1 cellular context compared by ENCODE assay signal in the genomic region with DNA sequence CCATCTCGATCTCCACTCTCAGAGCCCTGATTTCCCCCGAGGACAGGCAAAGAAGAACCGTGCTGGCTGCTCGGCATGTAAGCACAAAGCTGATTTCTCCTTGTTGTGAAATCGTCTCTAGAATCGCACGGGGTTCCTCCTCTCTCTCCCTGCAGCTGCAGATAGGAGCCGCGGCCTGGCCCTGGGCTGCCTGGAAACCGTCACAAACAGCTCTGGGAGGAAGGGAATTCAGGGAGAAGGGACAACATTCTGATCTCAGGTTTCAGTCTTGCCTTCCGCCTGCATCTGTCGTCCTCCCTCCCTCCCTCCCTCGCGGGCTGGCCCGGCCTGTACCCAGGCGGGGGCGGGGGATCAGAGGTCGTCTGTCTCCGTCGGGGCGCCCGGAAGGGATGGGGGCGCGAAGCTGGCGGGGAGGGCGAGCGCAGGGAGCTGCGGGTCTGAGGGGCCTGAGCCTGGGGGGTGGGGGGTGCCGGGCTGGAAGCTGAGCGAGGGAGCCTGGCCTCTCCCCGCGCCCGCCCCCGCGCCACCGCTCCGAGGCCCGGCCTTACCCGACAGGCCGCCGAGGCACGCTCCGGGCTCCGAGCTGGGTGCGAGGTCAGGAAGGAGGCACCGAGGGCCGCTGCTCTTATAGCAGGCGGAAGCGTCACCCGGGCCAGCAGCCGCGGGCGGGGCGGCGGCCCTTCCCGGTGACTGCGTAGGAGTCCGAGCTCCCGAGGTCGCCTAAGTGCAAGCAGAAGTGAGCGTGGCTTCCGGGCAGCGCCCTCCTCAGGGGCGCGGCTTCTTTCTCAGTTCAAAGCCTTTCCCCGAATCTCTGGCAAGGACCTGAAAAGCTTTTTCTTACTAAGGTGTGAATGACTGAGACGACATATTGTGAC.
TF ChIP-seq lines count a peak whose summit lies in the region.

TSS of gene SERPINB1 (minus strand) at position 600 of the 875 bp plus-strand sequence. CDS start 1,277 bp downstream, outside the sequence.

TF ChIP-seq in HepG2, 621 proteins besides CTCF, POLR2A, EP300 and RAD21 (continued from another document and continues in another):
- peak; percentile 62 for TF ChIP-seq GABPA (IDR thresholded peaks at IDR 0.05; ENCODE audit: low read depth, low read length)
- TF ChIP-seq GABPA (CRISPR knock-in tag; IDR thresholded peaks at IDR 0.05; ENCODE audit: low read depth) = peak; percentile 86
- TF ChIP-seq ZNF564 (CRISPR knock-in tag; IDR thresholded peaks at IDR 0.05) = peak; percentile 97
- 0 out of 2 replicates have a peak, but pooled peaks have one; percentile 30 for TF ChIP-seq ZZZ3 (CRISPR knock-in tag; IDR thresholded peaks at IDR 0.05; ENCODE audit: borderline replicate concordance)
- peak; percentile 63; the same call in 1 of the 2 replicates for TF ChIP-seq ISL2 (CRISPR knock-in tag; IDR thresholded peaks at IDR 0.05)
- no peak for TF ChIP-seq SYNCRIP (IDR thresholded peaks at IDR 0.05; ENCODE audit: insufficient read depth, low read depth, low read length)
- peak; percentile 50; the same call in 1 of the 2 replicates for TF ChIP-seq SAFB2 (CRISPR knock-in tag; IDR thresholded peaks at IDR 0.05; ENCODE audit: borderline replicate concordance, low read depth)
- peak; percentile 89; the same call in 1 of the 2 replicates for TF ChIP-seq TMF1 (CRISPR knock-in tag; IDR thresholded peaks at IDR 0.05; ENCODE audit: low read depth)
- no peak for TF ChIP-seq ZNF512 (CRISPR knock-in tag; IDR thresholded peaks at IDR 0.05)
- TF ChIP-seq ASH2L (IDR thresholded peaks at IDR 0.05; ENCODE audit: insufficient read length, low read depth, low read length) = peak; percentile 83
- TF ChIP-seq RARG (CRISPR knock-in tag; IDR thresholded peaks at IDR 0.05; ENCODE audit: low read depth) = no peak; the same call in 1 of the 2 replicates
- peak; percentile 74; the same call in 1 of the 2 replicates for TF ChIP-seq EEA1 (CRISPR knock-in tag; IDR thresholded peaks at IDR 0.05; ENCODE audit: borderline replicate concordance)
- peak; percentile 81; the same call in 1 of the 2 replicates for TF ChIP-seq CCDC6 (CRISPR knock-in tag; IDR thresholded peaks at IDR 0.05)
- no peak for TF ChIP-seq SRSF9 (IDR thresholded peaks at IDR 0.05; ENCODE audit: borderline replicate concordance, insufficient read depth, low read depth, low read length, poor library complexity, severe bottlenecking)
- TF ChIP-seq SIN3A (IDR thresholded peaks at IDR 0.05; ENCODE audit: borderline replicate concordance, low read depth, low read length) = peak; percentile 71; the same call in 1 of the 2 replicates
- TF ChIP-seq HINFP (CRISPR knock-in tag; IDR thresholded peaks at IDR 0.05; ENCODE audit: low read depth) = peak; percentile 45
- TF ChIP-seq ZMYM4 (CRISPR knock-in tag; IDR thresholded peaks at IDR 0.05) = peak; percentile 88
- TF ChIP-seq POLR2AphosphoS5 (IDR thresholded peaks at IDR 0.05; ENCODE audit: low read depth, low read length) = peak; percentile 73
- no peak for TF ChIP-seq ZNF576 (CRISPR knock-in tag; IDR thresholded peaks at IDR 0.05)
- peak; percentile 99 for TF ChIP-seq ZNF788 (CRISPR knock-in tag; IDR thresholded peaks at IDR 0.05; ENCODE audit: borderline replicate concordance)
- TF ChIP-seq RXRB (CRISPR knock-in tag; IDR thresholded peaks at IDR 0.05; ENCODE audit: borderline replicate concordance) = peak; percentile 94
- TF ChIP-seq ARHGAP35 (CRISPR knock-in tag; IDR thresholded peaks at IDR 0.05; ENCODE audit: borderline replicate concordance) = peak; percentile 91
- TF ChIP-seq ZNF652 (CRISPR knock-in tag; IDR thresholded peaks at IDR 0.05; ENCODE audit: borderline replicate concordance, low read depth) = 0 out of 2 replicates have a peak, but pooled peaks have one; percentile 16
- TF ChIP-seq KLF16 (CRISPR knock-in tag; IDR thresholded peaks at IDR 0.05) = peak in 1 of 2 experiments; percentile 86; a peak in 1 of 4 replicates
- TF ChIP-seq CENPX (CRISPR knock-in tag; IDR thresholded peaks at IDR 0.05) = no peak
- peak; percentile 58 for TF ChIP-seq ZNF331 (CRISPR knock-in tag; IDR thresholded peaks at IDR 0.05)
- peak; percentile 86; the same call in 1 of the 2 replicates for TF ChIP-seq KDM5B (CRISPR knock-in tag; IDR thresholded peaks at IDR 0.05; ENCODE audit: borderline replicate concordance)
- peak; percentile 89 for TF ChIP-seq KAT8 (CRISPR knock-in tag; IDR thresholded peaks at IDR 0.05)
- TF ChIP-seq ZNF776 (CRISPR knock-in tag; IDR thresholded peaks at IDR 0.05) = peak; percentile 79
- peak; percentile 85 for TF ChIP-seq ZNF281 (CRISPR knock-in tag; IDR thresholded peaks at IDR 0.05; ENCODE audit: borderline replicate concordance)
- TF ChIP-seq DRAP1 (CRISPR knock-in tag; IDR thresholded peaks at IDR 0.05) = peak; percentile 85
- TF ChIP-seq ARNTL (CRISPR knock-in tag; IDR thresholded peaks at IDR 0.05) = peak; percentile 64
- no peak for TF ChIP-seq RFX1 (IDR thresholded peaks at IDR 0.05)
- peak; percentile 69; the same call in 1 of the 2 replicates for TF ChIP-seq ZNF160 (CRISPR knock-in tag; IDR thresholded peaks at IDR 0.05)
- TF ChIP-seq, protein P1, sequence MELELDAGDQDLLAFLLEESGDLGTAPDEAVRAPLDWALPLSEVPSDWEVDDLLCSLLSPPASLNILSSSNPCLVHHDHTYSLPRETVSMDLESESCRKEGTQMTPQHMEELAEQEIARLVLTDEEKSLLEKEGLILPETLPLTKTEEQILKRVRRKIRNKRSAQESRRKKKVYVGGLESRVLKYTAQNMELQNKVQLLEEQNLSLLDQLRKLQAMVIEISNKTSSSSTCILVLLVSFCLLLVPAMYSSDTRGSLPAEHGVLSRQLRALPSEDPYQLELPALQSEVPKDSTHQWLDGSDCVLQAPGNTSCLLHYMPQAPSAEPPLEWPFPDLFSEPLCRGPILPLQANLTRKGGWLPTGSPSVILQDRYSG (CRISPR knock-in tag; IDR thresholded peaks at IDR 0.05) = peak; percentile 37; the same call in 1 of the 2 replicates
- TF ChIP-seq ZNF75D (CRISPR knock-in tag; IDR thresholded peaks at IDR 0.05; ENCODE audit: borderline replicate concordance) = no peak
- peak; percentile 80 for TF ChIP-seq ZSCAN25 (CRISPR knock-in tag; IDR thresholded peaks at IDR 0.05)
- peak; percentile 87; the same call in 1 of the 2 replicates for TF ChIP-seq ZNF232 (CRISPR knock-in tag; IDR thresholded peaks at IDR 0.05; ENCODE audit: borderline replicate concordance)
- TF ChIP-seq IKZF1 (IDR thresholded peaks at IDR 0.05) = no peak
- TF ChIP-seq ZNF136 (CRISPR knock-in tag; IDR thresholded peaks at IDR 0.05; ENCODE audit: low read depth) = peak; percentile 58; the same call in 1 of the 2 replicates
- peak; percentile 42; the same call in 1 of the 2 replicates for TF ChIP-seq MIXL1 (CRISPR knock-in tag; IDR thresholded peaks at IDR 0.05)
- peak; percentile 93; the same call in 1 of the 2 replicates for TF ChIP-seq CREBL2 (CRISPR knock-in tag; IDR thresholded peaks at IDR 0.05; ENCODE audit: borderline replicate concordance)
- TF ChIP-seq ZNF501 (CRISPR knock-in tag; IDR thresholded peaks at IDR 0.05) = peak; percentile 92
- TF ChIP-seq DMTF1 (CRISPR knock-in tag; IDR thresholded peaks at IDR 0.05) = no peak
- TF ChIP-seq, protein P2, sequence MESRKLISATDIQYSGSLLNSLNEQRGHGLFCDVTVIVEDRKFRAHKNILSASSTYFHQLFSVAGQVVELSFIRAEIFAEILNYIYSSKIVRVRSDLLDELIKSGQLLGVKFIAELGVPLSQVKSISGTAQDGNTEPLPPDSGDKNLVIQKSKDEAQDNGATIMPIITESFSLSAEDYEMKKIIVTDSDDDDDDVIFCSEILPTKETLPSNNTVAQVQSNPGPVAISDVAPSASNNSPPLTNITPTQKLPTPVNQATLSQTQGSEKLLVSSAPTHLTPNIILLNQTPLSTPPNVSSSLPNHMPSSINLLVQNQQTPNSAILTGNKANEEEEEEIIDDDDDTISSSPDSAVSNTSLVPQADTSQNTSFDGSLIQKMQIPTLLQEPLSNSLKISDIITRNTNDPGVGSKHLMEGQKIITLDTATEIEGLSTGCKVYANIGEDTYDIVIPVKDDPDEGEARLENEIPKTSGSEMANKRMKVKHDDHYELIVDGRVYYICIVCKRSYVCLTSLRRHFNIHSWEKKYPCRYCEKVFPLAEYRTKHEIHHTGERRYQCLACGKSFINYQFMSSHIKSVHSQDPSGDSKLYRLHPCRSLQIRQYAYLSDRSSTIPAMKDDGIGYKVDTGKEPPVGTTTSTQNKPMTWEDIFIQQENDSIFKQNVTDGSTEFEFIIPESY (CRISPR knock-in tag; IDR thresholded peaks at IDR 0.05) = peak; percentile 31
